In genomic region chr13:21219044-21219381, GRCh38 we compare ENCODE assay signal across 13 cellular contexts. TPM values are rescaled to one million over a fixed set of nuclear protein-coding genes. Genes with fewer than 3 reads are reported as not detected.
DNase-seq lines count a peak whose midpoint lies in the region; ATAC-seq and TF ChIP-seq lines count a peak whose summit lies in the region.
"Had no signal": no experiment of that assay in that cellular context is flagged by ENCODE, and none has a peak within 500 bp of the region (broad histone marks: within the 10 kb centered on the region; RNA-seq: fewer than 3 reads in every experiment).

No MANE protein-coding gene starts in this region.

- peak overlapping the region; percentile 24 for H3K27ac Mint-ChIP-seq in CD8-positive, alpha-beta T cell
- H3K27ac Mint-ChIP-seq in T-helper 17 cell, result peak overlapping the region; percentile 22
- H3K27ac Mint-ChIP-seq: neural progenitor cell had no signal

- H3K27ac ChIP-seq in CD8-positive, alpha-beta T cell (ENCODE audit: low read depth, low read length), result no peak overlapping the region
- H3K27ac ChIP-seq in right cardiac atrium (ENCODE audit: low read length) (no peak overlapping the region), lower lobe of right lung (no peak overlapping the region)
- H3K27ac ChIP-seq: neural progenitor cell, RWPE1 had no signal

- H3K27me3 Mint-ChIP-seq in CD8-positive, alpha-beta T cell (ENCODE audit: low read depth), result no peaks in the 10 kb centered on the region
- H3K27me3 Mint-ChIP-seq in T-helper 17 cell, result peaks cover 3% of the 10 kb centered on the region

- H3K4me1 ChIP-seq in CD8-positive, alpha-beta T cell (ENCODE audit: insufficient read depth, low read length), result peaks cover 11% of the 10 kb centered on the region
- no peaks in the 10 kb centered on the region for H3K4me1 ChIP-seq in right cardiac atrium (ENCODE audit: control insufficient read depth, insufficient read depth, low read length)
- no peaks in the 10 kb centered on the region for H3K4me1 ChIP-seq in lower lobe of right lung
- H3K4me1 ChIP-seq: neural progenitor cell had no signal

- H3K36me3 Mint-ChIP-seq in CD8-positive, alpha-beta T cell, result no peaks in the 10 kb centered on the region
- H3K36me3 Mint-ChIP-seq in T-helper 17 cell (ENCODE audit: low read depth), result peaks cover 4% of the 10 kb centered on the region
- H3K36me3 Mint-ChIP-seq: neural progenitor cell had no signal

- no peak for DNase-seq in CD8-positive, alpha-beta T cell
- DNase-seq in T-helper 17 cell (no peak), NCI-H446 (lab: John Stamatoyannopoulos, UW) (no peak), right cardiac atrium (no peak), lower lobe of right lung (no peak)
- DNase-seq: anterior cingulate cortex, cortex of kidney, NCI-H2227 treated with DMSO at 0.1 percent for 48 hours had no signal

- ATAC-seq in CD8-positive, alpha-beta T cell, result no peak
- ATAC-seq in GM19035 (IDR thresholded peaks at IDR 0.05; ENCODE audit: unreplicated experiment) (peak; percentile 56), HG03025 (IDR thresholded peaks at IDR 0.05; ENCODE audit: low FRiP score, unreplicated experiment) (peak; percentile 46), T-helper 17 cell (no peak), esophagus mucosa (no peak), right cardiac atrium (no peak), lower lobe of right lung (no peak)

- H3K4me1 Mint-ChIP-seq in CD8-positive, alpha-beta T cell (ENCODE audit: low read depth), result peaks cover 14% of the 10 kb centered on the region
- H3K4me1 Mint-ChIP-seq in T-helper 17 cell, result peaks cover 13% of the 10 kb centered on the region
- H3K4me1 Mint-ChIP-seq: neural progenitor cell had no signal

- CTCF ChIA-PET in CD8-positive, alpha-beta T cell (lab: Charles Lee), result interaction anchor here (0.6 to 1.2 kb wide), 2 partner anchors 9 to 53 kb away, joined by 3 read pairs; no protein-coding TSS in a partner anchor

- intact Hi-C loops in CD8-positive, alpha-beta T cell (cut with DNase I, micrococcal nuclease), result no loop called here
- intact Hi-C loops in right cardiac atrium (cut with DNase I), result no loop called here
- intact Hi-C loops in lower lobe of right lung (cut with DNase I), result no loop called here

- no peaks in the 10 kb centered on the region for H3K9me3 ChIP-seq in CD8-positive, alpha-beta T cell (ENCODE audit: low read length)
- H3K9me3 ChIP-seq in T-helper 17 cell (ENCODE audit: control insufficient read depth, low read length, poor library complexity, severe bottlenecking) (no peaks in the 10 kb centered on the region), right cardiac atrium (ENCODE audit: control insufficient read depth, low read length) (no peaks in the 10 kb centered on the region), lower lobe of right lung (peaks cover 5% of the 10 kb centered on the region)

- WGBS in right cardiac atrium, result 72% methylated on average over 3 of the region's 3 CpGs

- POLR2A ChIA-PET in CD8-positive, alpha-beta T cell (lab: Charles Lee), result interaction anchor here (0.7 kb wide), 1 partner anchor 572 kb away, joined by 3 read pairs; no protein-coding TSS in a partner anchor

- H3K9me3 Mint-ChIP-seq in CD8-positive, alpha-beta T cell, result peaks cover 3% of the 10 kb centered on the region

- no peaks in the 10 kb centered on the region for H3K36me3 ChIP-seq in CD8-positive, alpha-beta T cell (ENCODE audit: insufficient read depth, low read length)
- H3K36me3 ChIP-seq in lower lobe of right lung, result no peaks in the 10 kb centered on the region
- H3K36me3 ChIP-seq: neural progenitor cell had no signal

- H3K27me3 ChIP-seq in CD8-positive, alpha-beta T cell (ENCODE audit: insufficient read depth, low read length), result no peaks in the 10 kb centered on the region
- H3K27me3 ChIP-seq in right cardiac atrium (ENCODE audit: control insufficient read depth, insufficient read depth), result no peaks in the 10 kb centered on the region
- H3K27me3 ChIP-seq in lower lobe of right lung (ENCODE audit: low read depth), result no peaks in the 10 kb centered on the region
- H3K27me3 ChIP-seq: neural progenitor cell had no signal

- H3K4me3 ChIP-seq in CD8-positive, alpha-beta T cell (ENCODE audit: low read depth, low read length), result no peak overlapping the region
- H3K4me3 ChIP-seq in right cardiac atrium (ENCODE audit: low read length), result no peak overlapping the region
- no peak overlapping the region for H3K4me3 ChIP-seq in lower lobe of right lung
- H3K4me3 ChIP-seq: neural progenitor cell had no signal

- no peak overlapping the region for H3K4me3 Mint-ChIP-seq in CD8-positive, alpha-beta T cell
- no peak overlapping the region for H3K4me3 Mint-ChIP-seq in T-helper 17 cell
- H3K4me3 Mint-ChIP-seq: neural progenitor cell had no signal

- no peak for TF ChIP-seq CTCF in CD8-positive, alpha-beta T cell (IDR thresholded peaks at IDR 0.05)
- TF ChIP-seq CTCF in lower lobe of right lung (IDR thresholded peaks at IDR 0.05), result no peak

RNA-seq across cellular contexts. Expression of gene MRPL57, which starts 42.6 kb away (rescaled TPM):
- 10 to 100 TPM in 1 of 2 experiments, 1 to 10 TPM in 1; 9.8 to 11.1 TPM for total RNA-seq in CD8-positive, alpha-beta T cell
- total RNA-seq in T-helper 17 cell (1 to 10 TPM; 7.8 to 9.3 TPM), esophagus mucosa (14.0 TPM), right cardiac atrium (10 to 100 TPM; 19.3 to 25.5 (median 23.5) TPM), lower lobe of right lung (16.8 TPM)
- polyA plus RNA-seq in right cardiac atrium, result 38.8 TPM

RNA-seq across cellular contexts. Expression of gene SKA3, which starts 42.7 kb away (rescaled TPM):
- under 1 TPM; 0.36 to 0.49 TPM for total RNA-seq in CD8-positive, alpha-beta T cell
- total RNA-seq in T-helper 17 cell (1 to 10 TPM; 1.9 to 2.7 TPM), esophagus mucosa (7.7 TPM), right cardiac atrium (under 1 TPM in 3 of 4 donors, not detected in 1; 0.23 to 0.91 (median 0.68) TPM), lower lobe of right lung (1.4 TPM)
- polyA plus RNA-seq in right cardiac atrium, result 0.07 TPM

Comparison
In these comparisons a context has a peak if more than half of its experiments do, and no peak if none do; other contexts are left out.
1. ATAC-seq: peak in GM19035 (single experiment) and HG03025 (single experiment); none in CD8-positive, alpha-beta T cell (single experiment), T-helper 17 cell (single experiment), esophagus mucosa (single experiment), right cardiac atrium (0 of 2) and lower lobe of right lung (0 of 2).